ENCODE assay signal across 8 cellular contexts in genomic region chr12:14256555-14257169, GRCh38.
A peak's percentile ranks its signal among the peaks of the same experiment; 100 is the strongest.
DNase-seq lines count a peak whose midpoint lies in the region; ATAC-seq and TF ChIP-seq lines count a peak whose summit lies in the region.

No MANE protein-coding gene starts in this region.

- H3K36me3 Mint-ChIP-seq in Caco-2 (ENCODE audit: insufficient read depth, unreplicated experiment) = peaks cover 11% of the 10 kb centered on the region
- peaks cover 28% of the 10 kb centered on the region for H3K36me3 Mint-ChIP-seq in activated CD4-positive, alpha-beta memory T cell treated with anti-CD3 and anti-CD28 coated beads, Interleukin-2, amount 10 ng/mL, durations not matched to agents 7 days and 5 days (ENCODE audit: low read depth)

- no peaks in the 10 kb centered on the region for H3K27me3 Mint-ChIP-seq in Caco-2 (ENCODE audit: insufficient read depth, unreplicated experiment)
- no peaks in the 10 kb centered on the region for H3K27me3 Mint-ChIP-seq in activated CD4-positive, alpha-beta memory T cell treated with anti-CD3 and anti-CD28 coated beads, Interleukin-2, amount 10 ng/mL, durations not matched to agents 7 days and 5 days

- H3K36me3 ChIP-seq in Caco-2 (ENCODE audit: control insufficient read depth, insufficient read depth, low read length) = no peaks in the 10 kb centered on the region
- H3K36me3 ChIP-seq in ectodermal cell (ENCODE audit: control insufficient read depth, insufficient read depth, low read length) = no peaks in the 10 kb centered on the region

- POLR2A ChIA-PET in Caco-2 (lab: Charles Lee) = no interaction called here
- POLR2A ChIA-PET in activated CD4-positive, alpha-beta memory T cell treated with anti-CD3 and anti-CD28 coated beads, Interleukin-2, amount 10 ng/mL, durations not matched to agents 7 days and 5 days (lab: Charles Lee) = interaction anchor here (1.0 to 2.3 kb wide), 14 partner anchors 16 to 515 kb away, joined by 3 to 48 read pairs (median 6); partner anchors contain the start of gene ATF7IP

- peaks cover 59% of the 10 kb centered on the region for H3K9me3 Mint-ChIP-seq in Caco-2 (ENCODE audit: unreplicated experiment)
- peaks cover 11% of the 10 kb centered on the region for H3K9me3 Mint-ChIP-seq in activated CD4-positive, alpha-beta memory T cell treated with anti-CD3 and anti-CD28 coated beads, Interleukin-2, amount 10 ng/mL, durations not matched to agents 7 days and 5 days

- H3K4me1 Mint-ChIP-seq in Caco-2 (ENCODE audit: low read depth, unreplicated experiment) = peaks cover 12% of the 10 kb centered on the region
- H3K4me1 Mint-ChIP-seq in activated CD4-positive, alpha-beta memory T cell treated with anti-CD3 and anti-CD28 coated beads, Interleukin-2, amount 10 ng/mL, durations not matched to agents 7 days and 5 days = peaks cover 47% of the 10 kb centered on the region

- intact Hi-C loops in Caco-2 (cut with micrococcal nuclease; ENCODE audit: unreplicated experiment) = loop anchor here (1.0 to 5.0 kb wide), 2 partner anchors 111 to 198 kb away; partner anchors contain the start of gene ATF7IP

- 50 to 60% methylated on average over 14 to 15 of the region's 15 CpGs for WGBS in ectodermal cell, 2 experiments

- H3K4me3 Mint-ChIP-seq in Caco-2 (ENCODE audit: unreplicated experiment) = no peak overlapping the region
- H3K4me3 Mint-ChIP-seq in activated CD4-positive, alpha-beta memory T cell treated with anti-CD3 and anti-CD28 coated beads, Interleukin-2, amount 10 ng/mL, durations not matched to agents 7 days and 5 days = peak overlapping the region; percentile 55

- H3K4me3 ChIP-seq in Caco-2 (ENCODE audit: low read depth, low read length) = no peak overlapping the region
- H3K4me3 ChIP-seq in ectodermal cell (ENCODE audit: insufficient read depth, low read depth, low read length) = no peak overlapping the region

- DNase-seq in Caco-2 (peak; percentile 66 to 68), NCI-H748 (lab: John Stamatoyannopoulos, UW; ENCODE audit: unreplicated experiment) (peak; percentile 78), lung microvascular endothelial cell (ENCODE audit: low read depth in 2 of 2) (peak; percentile 92 to 94)
- peak; percentile 83 for DNase-seq in activated CD4-positive, alpha-beta memory T cell treated with anti-CD3 and anti-CD28 coated beads, Interleukin-2, amount 10 ng/mL, durations not matched to agents 7 days and 5 days
- peak; percentile 42 for DNase-seq in stimulated activated CD8-positive, alpha-beta memory T cell treated with anti-CD3 and anti-CD28 coated beads, Interleukin-12 subunit alpha, Interleukin-12 subunit beta, amount 100 ng/mL, for 24 hours (ENCODE audit: extremely low read depth)

- no peaks in the 10 kb centered on the region for H3K27me3 ChIP-seq in Caco-2 (replicated peaks; ENCODE audit: control insufficient read depth, insufficient read depth, low read length)
- no peaks in the 10 kb centered on the region for H3K27me3 ChIP-seq in ectodermal cell (ENCODE audit: control insufficient read depth, insufficient read depth, low read length, poor library complexity, severe bottlenecking)

- H3K9me3 ChIP-seq in Caco-2 (peaks cover 42% of the 10 kb centered on the region), ectodermal cell (ENCODE audit: control insufficient read depth, low read length) (no peaks in the 10 kb centered on the region)

- H3K27ac Mint-ChIP-seq in Caco-2 (ENCODE audit: unreplicated experiment) = no peak overlapping the region
- H3K27ac Mint-ChIP-seq in activated CD4-positive, alpha-beta memory T cell treated with anti-CD3 and anti-CD28 coated beads, Interleukin-2, amount 10 ng/mL, durations not matched to agents 7 days and 5 days = peak overlapping the region; percentile 100

- H3K27ac ChIP-seq in ectodermal cell (ENCODE audit: insufficient read depth, low read depth, low read length, poor library complexity, severe bottlenecking) = peak overlapping the region; percentile 93

- H3K4me1 ChIP-seq in Caco-2 = peaks cover 19% of the 10 kb centered on the region
- H3K4me1 ChIP-seq in ectodermal cell (ENCODE audit: control insufficient read depth, insufficient read depth, low read length) = peaks cover 6% of the 10 kb centered on the region

- ATAC-seq in HG02610 (IDR thresholded peaks at IDR 0.05; ENCODE audit: unreplicated experiment) = peak; percentile 57
- ATAC-seq in HG03378 (IDR thresholded peaks at IDR 0.05; ENCODE audit: unreplicated experiment) = no peak

- peak; percentile 44 to 56 for TF ChIP-seq CTCF in Caco-2 (IDR thresholded peaks at IDR 0.05; ENCODE audit: insufficient read depth in 1 of 2, low read depth in 1 of 2, low read length in 1 of 2, severe bottlenecking in 1 of 2, unreplicated experiment in 1 of 2)

- BruUV-seq in Caco-2 (replicated peaks; lab: Mats Ljungman, UMichigan) = no TSS peak

- CTCF ChIA-PET in Caco-2 (lab: Charles Lee) = interaction anchor here (1.0 kb wide), 1 partner anchor 197 kb away, joined by 3 read pairs; no protein-coding TSS in a partner anchor
- CTCF ChIA-PET in activated CD4-positive, alpha-beta memory T cell treated with anti-CD3 and anti-CD28 coated beads, Interleukin-2, amount 10 ng/mL, durations not matched to agents 7 days and 5 days (lab: Charles Lee) = interaction anchor here (0.9 to 2.8 kb wide), 6 partner anchors 16 to 197 kb away, joined by 3 to 31 read pairs (median 8); partner anchors contain the start of gene ATF7IP

Comparison
In these comparisons a context has a peak if more than half of its experiments do, and no peak if none do; other contexts are left out.
1. DNase-seq: peak in every context shown above with its lines; median percentile 93 in lung microvascular endothelial cell; 83 in activated CD4-positive, alpha-beta memory T cell treated with anti-CD3 and anti-CD28 coated beads, Interleukin-2, amount 10 ng/mL, durations not matched to agents 7 days and 5 days; 78 in NCI-H748; 67 in Caco-2; 42 in stimulated activated CD8-positive, alpha-beta memory T cell treated with anti-CD3 and anti-CD28 coated beads, Interleukin-12 subunit alpha, Interleukin-12 subunit beta, amount 100 ng/mL, for 24 hours.